ENCODE assay signal across 15 cellular contexts in genomic region chr17:53896047-53896446, GRCh38.
"Had no signal": no experiment of that assay in that cellular context is flagged by ENCODE, and none has a peak within 500 bp of the region (broad histone marks: within the 10 kb centered on the region; RNA-seq: fewer than 3 reads in every experiment).

No MANE protein-coding gene starts in this region.

- FAIRE-seq: colon, kidney, urothelium cell line had no signal

- H3K79me2 ChIP-seq: hepatocyte had no signal

- ATAC-seq: activated naive CD8-positive, alpha-beta T cell treated with anti-CD3 and anti-CD28 coated beads, Interleukin-2, amount 50 U/mL, for 24 hours had no signal

- H3K4me2 ChIP-seq: hepatocyte had no signal

- H3K27ac ChIP-seq: ascending aorta, cardiac muscle cell, hepatocyte, left ventricle myocardium inferior, ovary had no signal

- H3K27me3 ChIP-seq: ascending aorta, cardiac muscle cell, hepatocyte, ovary had no signal

- H3K9me3 ChIP-seq: ascending aorta, ovary had no signal

- H3K4me3 ChIP-seq: ascending aorta, cardiac muscle cell, hepatocyte, left ventricle myocardium inferior, ovary had no signal

- DNase-seq: activated CD4-positive, alpha-beta T cell treated with anti-CD3 and anti-CD28 coated beads, Interleukin-2, amount 10 ng/mL, durations not matched to agents 7 days and 5 days; activated CD4-positive, CD25-positive, alpha-beta regulatory T cell; activated CD8-positive, alpha-beta memory T cell treated with anti-CD3 and anti-CD28 coated beads for 24 hours; activated naive CD4-positive, alpha-beta T cell treated with Interleukin-2 at 50 U/mL for 16 hours; activated naive CD8-positive, alpha-beta T cell treated with anti-CD3 and anti-CD28 coated beads, Interleukin-2, amount 50 U/mL, for 24 hours; effector CD4-positive, alpha-beta T cell; kidney; left ventricle myocardium inferior; nephron progenitor cell; ovary had no signal

- H3K36me3 ChIP-seq: ascending aorta, cardiac muscle cell, left ventricle myocardium inferior, ovary had no signal

- H3K4me1 ChIP-seq: ascending aorta, left ventricle myocardium inferior had no signal

- H2AFZ ChIP-seq: hepatocyte had no signal
